In genomic region chr10:2980791-2981360, GRCh38 we compare ENCODE assay signal across 15 cellular contexts.
DNase-seq lines count a peak whose midpoint lies in the region; ATAC-seq and TF ChIP-seq lines count a peak whose summit lies in the region.
"Had no signal": no experiment of that assay in that cellular context is flagged by ENCODE, and none has a peak within 500 bp of the region (broad histone marks: within the 10 kb centered on the region; RNA-seq: fewer than 3 reads in every experiment).

No MANE protein-coding gene starts in this region.

- no peak overlapping the region for H3K9ac ChIP-seq in PC-3 (ENCODE audit: low read length)
- H3K9ac ChIP-seq: BLaER1 had no signal

- H4K20me1 ChIP-seq in PC-3 (ENCODE audit: low read length) = no peaks in the 10 kb centered on the region
- H4K20me1 ChIP-seq: BLaER1 had no signal

- no peaks in the 10 kb centered on the region for H3K27me3 ChIP-seq in PC-3 (ENCODE audit: low read length)
- H3K27me3 ChIP-seq: BLaER1 had no signal

- no peak overlapping the region for H3K4me3 ChIP-seq in PC-3 (ENCODE audit: low read length)
- H3K4me3 ChIP-seq: BLaER1, PC-9 had no signal

- no peak overlapping the region for H2AFZ ChIP-seq in PC-3 (ENCODE audit: low read length)
- H2AFZ ChIP-seq: PC-9 had no signal

- no peaks in the 10 kb centered on the region for H3K79me2 ChIP-seq in PC-3 (ENCODE audit: low read length)

- peaks cover 5% of the 10 kb centered on the region; the same call in 1 of the 2 replicates for H3K4me1 ChIP-seq in PC-3 (ENCODE audit: insufficient read depth, low read length)

- ATAC-seq in HG02623 (IDR thresholded peaks at IDR 0.05; ENCODE audit: unreplicated experiment) = no peak
- no peak for ATAC-seq in PC-3

- intact Hi-C loops in PC-3 (cut with micrococcal nuclease) = no loop called here

- H3K9me3 ChIP-seq in PC-3 (ENCODE audit: low read length) = no peaks in the 10 kb centered on the region
- H3K9me3 ChIP-seq: BLaER1 had no signal

- no peaks in the 10 kb centered on the region for H3F3A ChIP-seq in PC-3 (ENCODE audit: low read length, unreplicated experiment)

- TF ChIP-seq CTCF in PC-3 (conservative IDR thresholded peaks at IDR 0.05; ENCODE audit: low read depth, low read length) = no peak

- CTCF ChIA-PET in PC-3 (lab: Charles Lee) = no interaction called here

- no TSS peak for BruUV-seq in PC-3 (replicated peaks; lab: Mats Ljungman, UMichigan)

- no peaks in the 10 kb centered on the region for H3K36me3 ChIP-seq in PC-3 (ENCODE audit: low read depth, low read length)
- H3K36me3 ChIP-seq: BLaER1 had no signal

- no peak overlapping the region for H3K4me2 ChIP-seq in PC-3 (ENCODE audit: low read length)
- H3K4me2 ChIP-seq: BLaER1, PC-9 had no signal

- no peaks in the 10 kb centered on the region for H3K9me2 ChIP-seq in PC-3 (replicated peaks; ENCODE audit: low read length)

- H3K27ac ChIP-seq in PC-3 (ENCODE audit: low read length) = no peak overlapping the region
- H3K27ac ChIP-seq: BLaER1, PC-9 had no signal

- POLR2A ChIA-PET in PC-3 (lab: Charles Lee; ENCODE audit: unreplicated experiment) = no interaction called here

- peak; percentile 12 for DNase-seq in CD1c-positive myeloid dendritic cell (ENCODE audit: extremely low spot score)
- peak; percentile 21 for DNase-seq in HCEC 1CT
- peak; percentile 45 for DNase-seq in RPMI7951 (ENCODE audit: low read depth)
- DNase-seq in iris pigment epithelial cell (ENCODE audit: low read depth) = peak; percentile 62
- DNase-seq in D341Med (ENCODE audit: low spot score) = no peak
- no peak for DNase-seq in PC-3
- DNase-seq in NCI-H2171 (lab: John Stamatoyannopoulos, UW) = no peak
- DNase-seq: activated T-cell treated with anti-CD3 and anti-CD28 coated beads, Interleukin-2, amount 50 U/mL, for 24 hours; cortex of kidney; hypothalamus; NCI-H1930; PC-9; stimulated activated CD4-positive, alpha-beta T cell treated with anti-CD3 and anti-CD28 coated beads, Interleukin-15, amount 100 ng/mL, for 24 hours had no signal

Comparison
In these comparisons a context has a peak if more than half of its experiments do, and no peak if none do; other contexts are left out.
1. DNase-seq: peak in CD1c-positive myeloid dendritic cell (single experiment), HCEC 1CT (single experiment), RPMI7951 (single experiment) and iris pigment epithelial cell (single experiment); none in D341Med (single experiment), PC-3 (single experiment) and NCI-H2171 (single experiment).